21 cellular contexts compared by ENCODE assay signal in the genomic region with DNA sequence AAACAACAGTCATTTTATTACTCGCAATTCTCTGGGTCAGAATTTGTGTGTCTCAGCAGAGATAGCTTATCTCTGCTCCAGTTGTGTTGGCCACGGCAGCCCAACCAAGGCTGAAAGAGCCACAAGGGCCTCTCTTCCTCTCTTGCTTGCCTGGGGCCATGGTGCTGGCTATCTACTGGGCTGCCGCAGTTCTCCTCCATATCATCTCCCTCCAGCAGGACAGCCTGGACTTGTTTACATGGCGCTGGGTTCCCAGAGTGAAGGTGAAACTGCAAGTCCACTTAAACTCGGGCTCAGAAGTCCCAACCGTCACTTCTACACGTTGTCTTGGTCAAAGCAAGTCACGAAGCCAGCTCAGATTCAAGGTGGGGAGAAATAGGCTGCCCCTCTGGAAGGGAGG.
"Had no signal": no experiment of that assay in that cellular context is flagged by ENCODE, and none has a peak within 500 bp of the region (broad histone marks: within the 10 kb centered on the region; RNA-seq: fewer than 3 reads in every experiment).

No MANE protein-coding gene starts in this region.

- H3K36me3 ChIP-seq: lower lobe of right lung, sigmoid colon, vagina had no signal

- H3K27ac Mint-ChIP-seq: activated CD4-positive, alpha-beta memory T cell treated with anti-CD3 and anti-CD28 coated beads for 36 hours; activated naive CD8-positive, alpha-beta T cell treated with anti-CD3 and anti-CD28 coated beads, Interleukin-2, amount 50 U/mL, for 24 hours; immature natural killer cell; type B pancreatic cell had no signal

- DNase-seq: activated CD4-positive, alpha-beta memory T cell treated with anti-CD3 and anti-CD28 coated beads for 36 hours; activated CD4-positive, alpha-beta T cell treated with anti-CD3 and anti-CD28 coated beads for 48 hours; activated effector memory CD4-positive, alpha-beta T cell treated with anti-CD3 and anti-CD28 coated beads, Interleukin-2, amount 50 U/mL, for 16 hours; activated naive CD4-positive, alpha-beta T cell treated with anti-CD3 and anti-CD28 coated beads, Interleukin-2, amount 50 U/mL, for 16 hours; activated naive CD8-positive, alpha-beta T cell treated with anti-CD3 and anti-CD28 coated beads, Interleukin-2, amount 50 U/mL, for 24 hours; body of pancreas; foreskin keratinocyte; immature natural killer cell; lower lobe of right lung; naive B cell; occipital lobe; sigmoid colon; stimulated activated CD4-positive, alpha-beta T cell treated with anti-CD3 and anti-CD28 coated beads, Interleukin-15, amount 100 ng/mL, for 24 hours; stimulated activated naive CD4-positive, alpha-beta T cell; testis had no signal

- H3K36me3 Mint-ChIP-seq: type B pancreatic cell had no signal

- H3K4me3 Mint-ChIP-seq: activated CD4-positive, alpha-beta memory T cell treated with anti-CD3 and anti-CD28 coated beads for 36 hours; activated naive CD8-positive, alpha-beta T cell treated with anti-CD3 and anti-CD28 coated beads, Interleukin-2, amount 50 U/mL, for 24 hours; immature natural killer cell; naive B cell; neural crest cell had no signal

- ATAC-seq: activated naive CD8-positive, alpha-beta T cell treated with anti-CD3 and anti-CD28 coated beads, Interleukin-2, amount 50 U/mL, for 24 hours; body of pancreas; foreskin keratinocyte; left lobe of liver; lower lobe of right lung had no signal

- H3K27ac ChIP-seq: body of pancreas, foreskin keratinocyte, hepatocyte, lower lobe of right lung, sigmoid colon, testis had no signal

- H3K27me3 ChIP-seq: body of pancreas, hepatocyte, sigmoid colon, testis, vagina had no signal

- H3K4me3 ChIP-seq: body of pancreas, hepatocyte, lower lobe of right lung, sigmoid colon, smooth muscle cell, testis, vagina had no signal

- H3K4me1 Mint-ChIP-seq: activated naive CD8-positive, alpha-beta T cell treated with anti-CD3 and anti-CD28 coated beads, Interleukin-2, amount 50 U/mL, for 24 hours had no signal

- H3K4me2 ChIP-seq: hepatocyte, smooth muscle cell had no signal

- H3K79me2 ChIP-seq: hepatocyte had no signal

- H2AFZ ChIP-seq: hepatocyte had no signal

- H3K9me3 Mint-ChIP-seq: type B pancreatic cell had no signal

- H3K4me1 ChIP-seq: body of pancreas, foreskin keratinocyte, lower lobe of right lung, testis, vagina had no signal

- H3K9me3 ChIP-seq: body of pancreas, testis, vagina had no signal
